Comparison of ENCODE assay signal across 1 cellular context in genomic region chr1:230187290-230187689, GRCh38.
TF ChIP-seq lines count a peak whose summit lies in the region.

No MANE protein-coding gene starts in this region.

TF ChIP-seq in A549, 52 proteins besides CTCF, POLR2A, EP300 and RAD21 (continued from another document):
- TF ChIP-seq HMGXB4 (CRISPR knock-in tag; IDR thresholded peaks at IDR 0.05; ENCODE audit: borderline replicate concordance): no peak
